ENCODE assay signal across 34 cellular contexts in the genomic region with DNA sequence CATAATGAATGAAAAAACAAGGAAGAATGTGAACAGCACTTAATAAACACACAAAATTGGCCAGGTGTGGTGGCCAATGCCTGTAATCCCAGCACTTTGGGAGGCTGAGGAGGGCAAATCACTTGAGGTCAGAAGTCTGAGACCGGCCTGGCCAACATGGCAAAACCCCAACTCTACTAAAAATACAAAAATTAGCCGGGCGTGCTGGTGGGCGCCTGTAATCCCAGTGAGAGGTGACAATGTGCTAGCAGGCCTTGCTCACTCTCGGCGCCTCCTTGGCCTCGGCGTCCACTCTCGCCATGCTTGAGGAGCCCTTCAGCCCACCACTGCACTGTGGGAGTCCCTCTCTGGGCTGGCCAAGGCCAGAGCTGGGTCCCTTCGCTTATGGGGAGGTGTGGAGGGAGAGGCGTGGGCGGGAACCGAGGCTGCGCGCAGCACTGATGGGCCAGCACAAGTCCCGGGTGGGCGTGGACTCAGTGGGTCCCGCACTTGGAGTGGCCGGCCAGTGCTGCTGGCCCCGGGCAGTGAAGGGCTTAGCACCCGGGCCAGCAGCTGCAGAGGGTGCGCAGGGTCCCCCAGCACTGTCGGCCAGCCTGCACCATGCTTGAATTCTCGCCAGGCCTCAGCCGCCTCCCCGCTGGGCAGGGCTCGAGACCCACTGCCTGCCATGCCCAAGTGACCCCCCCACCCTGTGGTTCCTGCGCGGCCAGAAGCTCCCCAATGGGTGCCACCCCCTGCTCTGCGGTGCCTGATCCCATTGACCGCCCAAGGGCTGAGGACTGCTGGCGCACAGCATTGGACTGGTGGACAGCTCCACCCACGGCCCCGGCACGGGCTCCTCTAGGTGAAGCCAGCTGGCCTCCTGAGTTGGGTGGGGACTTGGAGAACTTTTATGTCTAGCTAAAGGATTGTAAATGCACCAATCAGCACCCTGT.
"Had no signal": no experiment of that assay in that cellular context is flagged by ENCODE, and none has a peak within 500 bp of the region (broad histone marks: within the 10 kb centered on the region; RNA-seq: fewer than 3 reads in every experiment).

No MANE protein-coding gene starts in this region.

- H3K27ac Mint-ChIP-seq: activated CD4-positive, alpha-beta T cell treated with anti-CD3 and anti-CD28 coated beads, Interleukin-2, amount 10 ng/mL, durations not matched to agents 7 days and 5 days; activated CD8-positive, alpha-beta memory T cell treated with anti-CD3 and anti-CD28 coated beads, Interleukin-2, amount 10 ng/mL, durations not matched to agents 7 days and 5 days; activated CD8-positive, alpha-beta T cell treated with anti-CD3 and anti-CD28 coated beads, Interleukin-2, amount 10 ng/mL, durations not matched to agents 7 days and 5 days; activated naive CD4-positive, alpha-beta T cell treated with anti-CD3 and anti-CD28 coated beads for 36 hours; activated naive CD4-positive, alpha-beta T cell treated with anti-CD3 and anti-CD28 coated beads, Interleukin-2, amount 50 U/mL, for 24 hours; activated naive CD8-positive, alpha-beta T cell treated with anti-CD3 and anti-CD28 coated beads for 36 hours; activated naive CD8-positive, alpha-beta T cell treated with anti-CD3 and anti-CD28 coated beads, Interleukin-2, amount 50 U/mL, for 24 hours; activated T-helper 1 cell treated with anti-CD3 and anti-CD28 coated beads, Interleukin-12 subunit alpha, Interleukin-12 subunit beta, Interleukin-2, Interleukin-4 antibody, amounts not matched to agents 30 ng/mL and 10 ng/mL and 1 ng/mL, durations not matched to agents 14 hours and 24 hours and 36 hours; activated T-helper 2 cell treated with anti-CD3 and anti-CD28 coated beads, Interferon-gamma antibody, Interleukin-2, Interleukin-4, amounts not matched to agents 10 μg/mL and 5 μg/mL and 100 μg/mL, durations not matched to agents 14 hours and 24 hours and 36 hours; brain; dendritic cell treated with granulocyte-macrophage colony-stimulating factor and Interleukin-4, amounts not matched to agents 40 ng/mL and 50 ng/mL, for 4 days; effector memory CD8-positive, alpha-beta T cell had no signal

- DNase-seq: activated CD4-positive, alpha-beta T cell treated with anti-CD3 and anti-CD28 coated beads for 1 hour; activated CD4-positive, alpha-beta T cell treated with anti-CD3 and anti-CD28 coated beads for 4 hours; activated CD4-positive, alpha-beta T cell treated with anti-CD3 and anti-CD28 coated beads, Interleukin-2, amount 10 ng/mL, durations not matched to agents 7 days and 5 days; activated CD4-positive, alpha-beta T cell treated with anti-CD3 and anti-CD28 coated beads, Interleukin-2, amount 50 U/mL, for 48 hours; activated CD8-positive, alpha-beta memory T cell treated with anti-CD3 and anti-CD28 coated beads, Interleukin-2, amount 10 ng/mL, durations not matched to agents 7 days and 5 days; activated CD8-positive, alpha-beta memory T cell treated with anti-CD3 and anti-CD28 coated beads, Interleukin-2, amount 50 U/mL, for 4 hours; activated CD8-positive, alpha-beta T cell treated with anti-CD3 and anti-CD28 coated beads, Interleukin-2, amount 10 ng/mL, durations not matched to agents 7 days and 5 days; activated effector memory CD4-positive, alpha-beta T cell treated with anti-CD3 and anti-CD28 coated beads, Interleukin-2, amount 50 U/mL, for 16 hours; activated naive CD4-positive, alpha-beta T cell treated with anti-CD3 and anti-CD28 coated beads for 36 hours; activated naive CD8-positive, alpha-beta T cell treated with anti-CD3 and anti-CD28 coated beads for 36 hours; activated naive CD8-positive, alpha-beta T cell treated with anti-CD3 and anti-CD28 coated beads, Interleukin-2, amount 50 U/mL, for 24 hours; activated T-cell treated with anti-CD3 and anti-CD28 coated beads, Interleukin-2, amount 50 U/mL, for 1 hour; activated T-cell treated with anti-CD3 and anti-CD28 coated beads, Interleukin-2, amount 50 U/mL, for 48 hours; adrenal gland; amygdala; central memory CD4-positive, alpha-beta T cell; cerebellar nuclear complex; dorsolateral prefrontal cortex; effector memory CD8-positive, alpha-beta T cell; erythroblast; foreskin keratinocyte; gastrocnemius medialis; glutamatergic neuron; T-helper 2 cell had no signal

- H3K4me3 Mint-ChIP-seq: activated CD4-positive, alpha-beta T cell treated with anti-CD3 and anti-CD28 coated beads, Interleukin-2, amount 10 ng/mL, durations not matched to agents 7 days and 5 days; activated CD8-positive, alpha-beta memory T cell treated with anti-CD3 and anti-CD28 coated beads, Interleukin-2, amount 10 ng/mL, durations not matched to agents 7 days and 5 days; activated CD8-positive, alpha-beta T cell treated with anti-CD3 and anti-CD28 coated beads, Interleukin-2, amount 10 ng/mL, durations not matched to agents 7 days and 5 days; activated naive CD4-positive, alpha-beta T cell treated with anti-CD3 and anti-CD28 coated beads for 36 hours; activated naive CD4-positive, alpha-beta T cell treated with anti-CD3 and anti-CD28 coated beads, Interleukin-2, amount 50 U/mL, for 24 hours; activated naive CD8-positive, alpha-beta T cell treated with anti-CD3 and anti-CD28 coated beads for 36 hours; activated naive CD8-positive, alpha-beta T cell treated with anti-CD3 and anti-CD28 coated beads, Interleukin-2, amount 50 U/mL, for 24 hours; activated T-helper 1 cell treated with anti-CD3 and anti-CD28 coated beads, Interleukin-12 subunit alpha, Interleukin-12 subunit beta, Interleukin-2, Interleukin-4 antibody, amounts not matched to agents 30 ng/mL and 10 ng/mL and 1 ng/mL, durations not matched to agents 14 hours and 24 hours and 36 hours; brain; dendritic cell treated with granulocyte-macrophage colony-stimulating factor and Interleukin-4, amounts not matched to agents 40 ng/mL and 50 ng/mL, for 4 days; effector memory CD8-positive, alpha-beta T cell had no signal

- H3K27me3 Mint-ChIP-seq: activated naive CD8-positive, alpha-beta T cell treated with anti-CD3 and anti-CD28 coated beads, Interleukin-2, amount 50 U/mL, for 24 hours; dendritic cell treated with granulocyte-macrophage colony-stimulating factor and Interleukin-4, amounts not matched to agents 40 ng/mL and 50 ng/mL, for 4 days had no signal

- H3K27ac ChIP-seq: adrenal gland, ascending aorta, breast epithelium, cardiac muscle cell, coronary artery, dorsolateral prefrontal cortex, esophagus muscularis mucosa, foreskin keratinocyte, gastrocnemius medialis had no signal

- H3K4me1 Mint-ChIP-seq: activated CD4-positive, alpha-beta T cell treated with anti-CD3 and anti-CD28 coated beads, Interleukin-2, amount 10 ng/mL, durations not matched to agents 7 days and 5 days; activated CD8-positive, alpha-beta memory T cell treated with anti-CD3 and anti-CD28 coated beads, Interleukin-2, amount 10 ng/mL, durations not matched to agents 7 days and 5 days; activated naive CD4-positive, alpha-beta T cell treated with anti-CD3 and anti-CD28 coated beads, Interleukin-2, amount 50 U/mL, for 24 hours; activated naive CD8-positive, alpha-beta T cell treated with anti-CD3 and anti-CD28 coated beads for 36 hours; activated naive CD8-positive, alpha-beta T cell treated with anti-CD3 and anti-CD28 coated beads, Interleukin-2, amount 50 U/mL, for 24 hours had no signal

- H3K36me3 ChIP-seq: adrenal gland, ascending aorta, breast epithelium, cardiac muscle cell, esophagus muscularis mucosa, gastrocnemius medialis had no signal

- H3K36me3 Mint-ChIP-seq: activated CD8-positive, alpha-beta memory T cell treated with anti-CD3 and anti-CD28 coated beads, Interleukin-2, amount 10 ng/mL, durations not matched to agents 7 days and 5 days; activated naive CD4-positive, alpha-beta T cell treated with anti-CD3 and anti-CD28 coated beads, Interleukin-2, amount 50 U/mL, for 24 hours; activated naive CD8-positive, alpha-beta T cell treated with anti-CD3 and anti-CD28 coated beads for 36 hours; brain had no signal

- H3K27me3 ChIP-seq: adrenal gland, ascending aorta, breast epithelium, cardiac muscle cell, dorsolateral prefrontal cortex, esophagus muscularis mucosa, foreskin keratinocyte, gastrocnemius medialis had no signal

- H3K9me3 Mint-ChIP-seq: activated CD4-positive, alpha-beta T cell treated with anti-CD3 and anti-CD28 coated beads, Interleukin-2, amount 10 ng/mL, durations not matched to agents 7 days and 5 days; activated naive CD4-positive, alpha-beta T cell treated with anti-CD3 and anti-CD28 coated beads for 36 hours; activated naive CD4-positive, alpha-beta T cell treated with anti-CD3 and anti-CD28 coated beads, Interleukin-2, amount 50 U/mL, for 24 hours; activated naive CD8-positive, alpha-beta T cell treated with anti-CD3 and anti-CD28 coated beads for 36 hours; activated naive CD8-positive, alpha-beta T cell treated with anti-CD3 and anti-CD28 coated beads, Interleukin-2, amount 50 U/mL, for 24 hours; activated T-helper 1 cell treated with anti-CD3 and anti-CD28 coated beads, Interleukin-12 subunit alpha, Interleukin-12 subunit beta, Interleukin-2, Interleukin-4 antibody, amounts not matched to agents 30 ng/mL and 10 ng/mL and 1 ng/mL, durations not matched to agents 14 hours and 24 hours and 36 hours; activated T-helper 2 cell treated with anti-CD3 and anti-CD28 coated beads, Interferon-gamma antibody, Interleukin-2, Interleukin-4, amounts not matched to agents 10 μg/mL and 5 μg/mL and 100 μg/mL, durations not matched to agents 14 hours and 24 hours and 36 hours; dendritic cell treated with granulocyte-macrophage colony-stimulating factor and Interleukin-4, amounts not matched to agents 40 ng/mL and 50 ng/mL, for 4 days; effector memory CD8-positive, alpha-beta T cell had no signal

- H3K4me3 ChIP-seq: adrenal gland, ascending aorta, breast epithelium, cardiac muscle cell, coronary artery, dorsolateral prefrontal cortex, esophagus muscularis mucosa, gastrocnemius medialis had no signal

- H3K9me3 ChIP-seq: adrenal gland, ascending aorta, breast epithelium, esophagus muscularis mucosa, gastrocnemius medialis had no signal

- H3K4me1 ChIP-seq: adrenal gland, breast epithelium, foreskin keratinocyte had no signal

- ATAC-seq: activated CD8-positive, alpha-beta memory T cell treated with anti-CD3 and anti-CD28 coated beads, Interleukin-2, amount 10 ng/mL, durations not matched to agents 7 days and 5 days; activated CD8-positive, alpha-beta T cell treated with anti-CD3 and anti-CD28 coated beads, Interleukin-2, amount 10 ng/mL, durations not matched to agents 7 days and 5 days; activated naive CD8-positive, alpha-beta T cell treated with anti-CD3 and anti-CD28 coated beads, Interleukin-2, amount 50 U/mL, for 24 hours; effector memory CD8-positive, alpha-beta T cell; foreskin keratinocyte; gastrocnemius medialis had no signal
